Comparison of ENCODE assay signal across 2 cellular contexts in genomic region chr1:182060877-182061276, GRCh38.
TF ChIP-seq lines count a peak whose summit lies in the region.

No MANE protein-coding gene starts in this region.

TF ChIP-seq in HCT116, 20 proteins besides CTCF, POLR2A, EP300 and RAD21:
- TF ChIP-seq CBX3 (IDR thresholded peaks at IDR 0.05; ENCODE audit: low read depth): no peak

TF ChIP-seq in H1, 55 proteins besides CTCF, POLR2A, EP300 and RAD21:
- TF ChIP-seq CHD1 (IDR thresholded peaks at IDR 0.05; ENCODE audit: low read depth, low read length): no peak
- TF ChIP-seq E2F6 (IDR thresholded peaks at IDR 0.05): no peak
